ENCODE assay signal across 8 cellular contexts in genomic region chr6:37783831-37784584, GRCh38. TPM values are rescaled to one million over a fixed set of nuclear protein-coding genes. Genes with fewer than 3 reads are reported as not detected.
A peak's percentile ranks its signal among the peaks of the same experiment; 100 is the strongest.
DNase-seq lines count a peak whose midpoint lies in the region; ATAC-seq and TF ChIP-seq lines count a peak whose summit lies in the region.

No MANE protein-coding gene starts in this region.

- H3K27me3 Mint-ChIP-seq in activated CD4-positive, alpha-beta T cell treated with anti-CD3 and anti-CD28 coated beads for 36 hours = peaks cover 23% of the 10 kb centered on the region

- H3K79me1 ChIP-seq in mesenchymal stem cell (replicated peaks; ENCODE audit: low read length, poor library complexity, severe bottlenecking) = no peaks in the 10 kb centered on the region

- peak; percentile 38 for DNase-seq in activated CD4-positive, alpha-beta T cell treated with anti-CD3 and anti-CD28 coated beads for 36 hours
- no peak for DNase-seq in activated CD4-positive, alpha-beta T cell treated with anti-CD3 and anti-CD28 coated beads, Interleukin-2, amount 50 U/mL, for 4 hours
- DNase-seq in OCI-LY7 (ENCODE audit: low spot score) (no peak), mesenchymal stem cell (peak; percentile 57), suprapubic skin (ENCODE audit: low spot score in 2 of 2) (no peak), SW 1271 (lab: John Stamatoyannopoulos, UW) (no peak)

- no peaks in the 10 kb centered on the region for H4K20me1 ChIP-seq in OCI-LY7 (ENCODE audit: insufficient read depth, low read length)

- no peak overlapping the region for H2AK5ac ChIP-seq in mesenchymal stem cell (ENCODE audit: low read length, severe bottlenecking)

- peak overlapping the region; percentile 61 for H3K4me3 Mint-ChIP-seq in activated CD4-positive, alpha-beta T cell treated with anti-CD3 and anti-CD28 coated beads for 36 hours

- no peak overlapping the region for H3K27ac ChIP-seq in OCI-LY7 (ENCODE audit: low read depth, low read length, poor library complexity, severe bottlenecking)
- no peak overlapping the region for H3K27ac ChIP-seq in ectodermal cell (ENCODE audit: insufficient read depth, low read depth, low read length, poor library complexity, severe bottlenecking)
- H3K27ac ChIP-seq in mesenchymal stem cell (ENCODE audit: low read length, poor library complexity, severe bottlenecking) = peak overlapping the region; percentile 42
- peak overlapping the region; percentile 1 for H3K27ac ChIP-seq in suprapubic skin

- POLR2A ChIA-PET in activated CD4-positive, alpha-beta T cell treated with anti-CD3 and anti-CD28 coated beads for 36 hours (lab: Charles Lee) = interaction anchor here (0.7 kb wide), 1 partner anchor 728 kb away, joined by 4 read pairs; no protein-coding TSS in a partner anchor
- POLR2A ChIA-PET in OCI-LY7 (lab: Charles Lee) = interaction anchor here (0.7 kb wide), 1 partner anchor 477 kb away, joined by 3 read pairs; no protein-coding TSS in a partner anchor

- peak overlapping the region; percentile 42 to 88 for H3K18ac ChIP-seq in mesenchymal stem cell (ENCODE audit: low read depth in 1 of 2, low read length in 2 of 2)

- H3K4me3 ChIP-seq in OCI-LY7 (ENCODE audit: low read depth, low read length, poor library complexity, severe bottlenecking) (no peak overlapping the region), ectodermal cell (ENCODE audit: insufficient read depth, low read depth, low read length) (peak overlapping the region; percentile 22), mesenchymal stem cell (ENCODE audit: insufficient read depth in 1 of 2, low read depth in 1 of 2, low read length in 2 of 2) (peak overlapping the region; percentile 39 to 74), suprapubic skin (peak overlapping the region; percentile 55)

- H2BK12ac ChIP-seq in mesenchymal stem cell (ENCODE audit: low read length in 2 of 2) = peak overlapping the region in 1 of 2 experiments; percentile 59

- H3K23ac ChIP-seq in mesenchymal stem cell (ENCODE audit: low read length in 2 of 2) = no peak overlapping the region

- H3K27me3 ChIP-seq in ectodermal cell (ENCODE audit: control insufficient read depth, insufficient read depth, low read length, poor library complexity, severe bottlenecking) (peaks cover 5% of the 10 kb centered on the region), mesenchymal stem cell (ENCODE audit: control insufficient read depth in 1 of 2, insufficient read depth in 1 of 2, low read length in 2 of 2) (no peaks in the 10 kb centered on the region), suprapubic skin (peaks cover 3% of the 10 kb centered on the region)

- H3K4me2 ChIP-seq in OCI-LY7 (ENCODE audit: low read length) (peak overlapping the region; percentile 29; the same call in 1 of the 2 replicates), mesenchymal stem cell (ENCODE audit: low read length, poor library complexity, severe bottlenecking) (peak overlapping the region; percentile 64)

- peak overlapping the region; percentile 93 for H4K8ac ChIP-seq in mesenchymal stem cell (ENCODE audit: low read length)

- peak overlapping the region; percentile 19 to 29 for H3K4ac ChIP-seq in mesenchymal stem cell (ENCODE audit: low read depth in 1 of 2, low read length in 2 of 2)

- H3K4me1 ChIP-seq in OCI-LY7 (ENCODE audit: insufficient read depth, low read length, poor library complexity, severe bottlenecking) (no peaks in the 10 kb centered on the region), ectodermal cell (ENCODE audit: control insufficient read depth, insufficient read depth, low read length) (peaks cover 34% of the 10 kb centered on the region), mesenchymal stem cell (ENCODE audit: control insufficient read depth, insufficient read depth, low read depth, low read length) (peaks cover 30% of the 10 kb centered on the region), suprapubic skin (peaks cover 25% of the 10 kb centered on the region)

- TF ChIP-seq POLR2A in suprapubic skin (IDR thresholded peaks at IDR 0.05) = no peak

- H3K9ac ChIP-seq in mesenchymal stem cell (ENCODE audit: low read length) = peak overlapping the region; percentile 89

- H2BK5ac ChIP-seq in mesenchymal stem cell (ENCODE audit: low read depth, low read length, poor library complexity, severe bottlenecking) = no peak overlapping the region

- no peak overlapping the region for H2AFZ ChIP-seq in OCI-LY7 (ENCODE audit: low read length)
- H2AFZ ChIP-seq in mesenchymal stem cell (ENCODE audit: low read depth, low read length) = peak overlapping the region; percentile 48

- peak overlapping the region in 1 of 2 experiments; percentile 57 for H3K14ac ChIP-seq in mesenchymal stem cell (ENCODE audit: low read length in 2 of 2)

- WGBS in ectodermal cell, 2 experiments = 14 to 15% methylated on average over 38 of the region's 38 CpGs
- 14% methylated on average over 35 of the region's 38 CpGs for WGBS in mesenchymal stem cell
- 9% methylated on average over 38 of the region's 38 CpGs for WGBS in suprapubic skin

- ATAC-seq in activated CD4-positive, alpha-beta T cell treated with anti-CD3 and anti-CD28 coated beads for 36 hours = peak; percentile 71
- ATAC-seq in GM18909 (IDR thresholded peaks at IDR 0.05; ENCODE audit: poor library complexity, unreplicated experiment) = no peak

- intact Hi-C loops in activated CD4-positive, alpha-beta T cell treated with anti-CD3 and anti-CD28 coated beads for 36 hours (cut with DNase I, micrococcal nuclease) = no loop called here
- intact Hi-C loops in OCI-LY7 (cut with micrococcal nuclease; ENCODE audit: unreplicated experiment) = no loop called here

- H3K9me3 ChIP-seq in OCI-LY7 (ENCODE audit: low read length) (no peaks in the 10 kb centered on the region), ectodermal cell (ENCODE audit: control insufficient read depth, low read length) (no peaks in the 10 kb centered on the region), mesenchymal stem cell (ENCODE audit: control insufficient read depth, low read length) (no peaks in the 10 kb centered on the region), suprapubic skin (no peaks in the 10 kb centered on the region)

- H3K36me3 ChIP-seq in OCI-LY7 (ENCODE audit: insufficient read depth, low read length) (no peaks in the 10 kb centered on the region), ectodermal cell (ENCODE audit: control insufficient read depth, insufficient read depth, low read length) (no peaks in the 10 kb centered on the region), mesenchymal stem cell (ENCODE audit: control insufficient read depth in 1 of 2, insufficient read depth in 2 of 2, low read depth in 1 of 2, low read length in 2 of 2) (no peaks in the 10 kb centered on the region), suprapubic skin (no peaks in the 10 kb centered on the region)

- no peak for TF ChIP-seq EP300 in suprapubic skin (IDR thresholded peaks at IDR 0.05)

- H2BK120ac ChIP-seq in mesenchymal stem cell (ENCODE audit: low read depth, low read length) = no peak overlapping the region

- H3K9me2 ChIP-seq in OCI-LY7 (ENCODE audit: insufficient read depth, low read length) = no peaks in the 10 kb centered on the region

- BruUV-seq in OCI-LY7 (replicated peaks; lab: Mats Ljungman, UMichigan) = no TSS peak

- H3K79me2 ChIP-seq in OCI-LY7 (ENCODE audit: insufficient read depth, low read depth, low read length) = no peaks in the 10 kb centered on the region

- CTCF ChIA-PET in activated CD4-positive, alpha-beta T cell treated with anti-CD3 and anti-CD28 coated beads for 36 hours (lab: Charles Lee) = no interaction called here
- CTCF ChIA-PET in OCI-LY7 (lab: Charles Lee; ENCODE audit: unreplicated experiment) = no interaction called here

- H3K36me3 Mint-ChIP-seq in activated CD4-positive, alpha-beta T cell treated with anti-CD3 and anti-CD28 coated beads for 36 hours (ENCODE audit: low read depth) = no peaks in the 10 kb centered on the region

- peak overlapping the region; percentile 67 for H4K91ac ChIP-seq in mesenchymal stem cell (ENCODE audit: low read length)

- no peak overlapping the region for H2BK15ac ChIP-seq in mesenchymal stem cell (ENCODE audit: low read depth, poor library complexity, severe bottlenecking)

- no peaks in the 10 kb centered on the region for H3K9me3 Mint-ChIP-seq in activated CD4-positive, alpha-beta T cell treated with anti-CD3 and anti-CD28 coated beads for 36 hours (ENCODE audit: low read depth)

- H3K4me1 Mint-ChIP-seq in activated CD4-positive, alpha-beta T cell treated with anti-CD3 and anti-CD28 coated beads for 36 hours = peaks cover 14% of the 10 kb centered on the region

- peak overlapping the region; percentile 22 for H3K27ac Mint-ChIP-seq in activated CD4-positive, alpha-beta T cell treated with anti-CD3 and anti-CD28 coated beads for 36 hours

- TF ChIP-seq CTCF in OCI-LY7 (conservative IDR thresholded peaks at IDR 0.05; ENCODE audit: low read length) (no peak), suprapubic skin (IDR thresholded peaks at IDR 0.05) (no peak)

RNA-seq across cellular contexts. Expression of gene ZFAND3, which starts 35.5 kb away (rescaled TPM):
- 10 to 100 TPM; 34.5 to 47.8 TPM for total RNA-seq in activated CD4-positive, alpha-beta T cell treated with anti-CD3 and anti-CD28 coated beads for 36 hours
- 7.8 and 8.3 TPM in 2 replicates for total RNA-seq in OCI-LY7 (2014; rRNA removed; shearing (Covaris generic))
- total RNA-seq in OCI-LY7 (2022) (33.8 and 36.4 TPM in 2 replicates), suprapubic skin (10 to 100 TPM; 31.1 to 41.0 (median 36.3) TPM)
- 131 TPM for polyA plus RNA-seq in ectodermal cell (2013, experiment 1 of 4)
- polyA plus RNA-seq in ectodermal cell (2013, experiment 2 of 4) = 146 TPM
- polyA plus RNA-seq in ectodermal cell (2013, experiment 3 of 4) = 99.4 TPM
- polyA plus RNA-seq in ectodermal cell (2013, experiment 4 of 4) = 113 TPM
- polyA plus RNA-seq in mesenchymal stem cell (2013, experiment 1 of 2) = 84.2 TPM
- 86.1 TPM for polyA plus RNA-seq in mesenchymal stem cell (2013, experiment 2 of 2)

Comparison
In these comparisons a context has a peak if more than half of its experiments do, and no peak if none do; other contexts are left out.
1. DNase-seq: peak in activated CD4-positive, alpha-beta T cell treated with anti-CD3 and anti-CD28 coated beads for 36 hours (single experiment) and mesenchymal stem cell (single experiment); none in activated CD4-positive, alpha-beta T cell treated with anti-CD3 and anti-CD28 coated beads, Interleukin-2, amount 50 U/mL, for 4 hours (0 of 2), OCI-LY7 (single experiment), suprapubic skin (0 of 2) and SW 1271 (0 of 2).
2. H3K27ac ChIP-seq: peak in mesenchymal stem cell (single experiment) and suprapubic skin (single experiment); none in OCI-LY7 (single experiment) and ectodermal cell (single experiment).